8 cellular contexts compared by ENCODE assay signal in the genomic region with DNA sequence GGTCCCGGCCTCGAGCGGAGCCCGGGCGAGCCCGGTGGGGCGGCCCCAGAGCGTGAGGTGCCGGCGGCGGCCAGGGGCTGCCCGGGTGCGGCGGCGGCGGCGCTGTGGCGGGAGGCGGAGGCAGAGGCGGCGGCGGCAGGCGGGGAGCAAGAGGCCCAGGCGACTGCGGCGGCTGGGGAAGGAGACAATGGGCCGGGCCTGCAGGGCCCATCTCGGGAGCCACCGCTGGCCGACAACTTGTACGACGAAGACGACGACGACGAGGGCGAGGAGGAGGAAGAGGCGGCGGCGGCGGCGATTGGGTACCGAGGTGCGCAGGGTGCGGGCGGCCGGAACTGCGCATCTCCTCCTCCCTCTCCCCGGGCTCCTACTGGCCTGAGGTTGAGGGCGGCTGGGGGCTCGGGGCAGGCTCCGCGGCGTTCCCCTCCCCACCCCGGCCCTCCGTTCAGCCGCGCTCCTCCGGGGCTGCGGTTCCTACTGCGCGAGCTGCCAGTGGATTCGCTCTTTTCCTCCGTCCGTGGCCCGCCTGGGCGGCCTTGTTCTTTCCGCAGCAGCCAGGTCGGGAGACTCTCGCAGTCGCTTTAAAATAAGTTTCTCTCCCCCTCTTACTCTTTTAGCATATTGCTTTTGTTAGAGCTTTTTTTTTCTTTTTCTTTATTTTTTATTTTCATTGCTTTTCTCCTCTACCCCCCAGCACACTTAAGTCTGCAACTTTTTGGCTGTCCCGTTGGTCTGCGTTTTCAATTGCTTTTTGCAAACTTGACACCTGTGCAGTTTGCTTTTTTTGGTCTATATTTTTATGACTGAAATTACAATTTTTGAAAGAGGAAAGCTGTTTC. TPM values are rescaled to one million over a fixed set of nuclear protein-coding genes. Genes with fewer than 3 reads are reported as not detected.
DNase-seq lines count a peak whose midpoint lies in the region; ATAC-seq and TF ChIP-seq lines count a peak whose summit lies in the region.

No MANE protein-coding gene starts in this region.

- DNase-seq in AG04450 (ENCODE audit: low read depth, low spot score) (peak; percentile 11), NCI-H345 treated with DMSO at 0.1 percent for 48 hours (lab: John Stamatoyannopoulos, UW; ENCODE audit: unreplicated experiment) (peak; percentile 12), cerebellum (ENCODE audit: low spot score) (peak; percentile 64), kidney epithelial cell (ENCODE audit: low read depth) (no peak)
- DNase-seq in activated CD4-positive, alpha-beta T cell treated with anti-CD3 and anti-CD28 coated beads for 24 hours (ENCODE audit: low read depth in 2 of 2): peak; percentile 53 to 64
- peak; percentile 46 to 56 for DNase-seq in stimulated activated CD4-positive, alpha-beta T cell treated with anti-CD3 and anti-CD28 coated beads, Interleukin-15, amount 100 ng/mL, for 1 hour (ENCODE audit: low read depth in 1 of 2, low spot score in 1 of 2)

- H3K27ac ChIP-seq in AG04450 (ENCODE audit: low read depth, low read length): peak overlapping the region; percentile 57

- CTCF ChIA-PET in AG04450 (lab: Charles Lee): interaction anchor here (0.7 to 1.0 kb wide), 2 partner anchors 18 to 29 kb away, joined by 4 to 10 read pairs; no protein-coding TSS in a partner anchor

- no peaks in the 10 kb centered on the region; the same call in 1 of the 2 replicates for H3K9me3 ChIP-seq in AG04450 (ENCODE audit: control insufficient read depth, insufficient read depth, low read length)

- H3K36me3 ChIP-seq in kidney epithelial cell (ENCODE audit: control insufficient read depth, insufficient read depth, low read length): peaks cover 1% of the 10 kb centered on the region

- H3K27me3 ChIP-seq in AG04450 (ENCODE audit: control insufficient read depth, insufficient read depth, low read length) (no peaks in the 10 kb centered on the region), kidney epithelial cell (ENCODE audit: control insufficient read depth, insufficient read depth, low read length) (no peaks in the 10 kb centered on the region)

- ATAC-seq in GM18870 (IDR thresholded peaks at IDR 0.05; ENCODE audit: unreplicated experiment): peak; percentile 33
- ATAC-seq in HG03135 (IDR thresholded peaks at IDR 0.05; ENCODE audit: unreplicated experiment): peak; percentile 61

- POLR2A ChIA-PET in AG04450 (lab: Yijun Ruan, JAX): interaction anchor here (0.6 to 1.0 kb wide), 3 partner anchors 11 to 95 kb away, joined by 4 to 5 read pairs (median 4); no protein-coding TSS in a partner anchor

- H3K4me3 ChIP-seq in AG04450 (ENCODE audit: low read depth, low read length) (peak overlapping the region; percentile 75), kidney epithelial cell (ENCODE audit: low read depth, low read length) (peak overlapping the region; percentile 90)

- TF ChIP-seq CTCF in AG04450 (IDR thresholded peaks at IDR 0.05; ENCODE audit: low read depth, low read length) (no peak), kidney epithelial cell (IDR thresholded peaks at IDR 0.05; ENCODE audit: insufficient read depth, low read length, poor library complexity, severe bottlenecking) (no peak)

RNA-seq across cellular contexts. Expression of a gene that starts 0.6 kb away (rescaled TPM):
- polyA plus RNA-seq in AG04450 (2011; rRNA removed): 12.9 and 16.9 TPM in 2 replicates
- 3.6 and 7.7 TPM in 2 replicates for polyA minus RNA-seq in AG04450 (2011; rRNA and poly(A)+ RNA removed)
- total RNA-seq in cerebellum (25.8 TPM), kidney epithelial cell (20.5 and 22.4 TPM in 2 replicates)

RNA-seq across cellular contexts. Expression of a gene that starts 47.1 kb away (rescaled TPM):
- polyA plus RNA-seq in AG04450 (2011; rRNA removed): 6.2 and 8.3 TPM in 2 replicates
- polyA minus RNA-seq in AG04450 (2011; rRNA and poly(A)+ RNA removed): 0.74 and 1.7 TPM in 2 replicates
- total RNA-seq in cerebellum (12.3 TPM), kidney epithelial cell (3.0 and 3.1 TPM in 2 replicates)
